In the genomic region with DNA sequence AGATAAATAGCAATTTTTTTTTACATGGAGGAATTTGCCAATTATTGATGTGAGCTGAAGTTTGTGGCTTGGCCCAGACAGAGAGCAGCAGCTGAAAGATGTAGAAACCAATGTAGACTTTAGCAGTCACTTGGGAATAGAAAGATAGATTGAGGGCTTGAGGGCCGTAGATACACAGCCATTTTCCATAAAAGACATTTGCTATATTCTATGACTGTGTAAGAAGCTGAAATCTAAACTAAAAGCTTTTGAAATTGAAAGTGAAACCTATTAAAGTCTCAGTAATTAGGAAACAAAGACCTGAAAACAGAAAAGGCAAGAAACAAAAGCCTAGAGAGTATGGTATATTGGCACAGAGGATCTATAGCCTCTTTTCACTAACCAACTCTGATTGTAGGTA, we compare ENCODE assay signal across 13 cellular contexts.
DNase-seq lines count a peak whose midpoint lies in the region; ATAC-seq, FAIRE-seq and TF ChIP-seq lines count a peak whose summit lies in the region.
"Had no signal": no experiment of that assay in that cellular context is flagged by ENCODE, and none has a peak within 500 bp of the region (broad histone marks: within the 10 kb centered on the region; RNA-seq: fewer than 3 reads in every experiment).

No MANE protein-coding gene starts in this region.

- SMC1A ChIA-PET in GM12878 (lab: Charles Lee; ENCODE audit: uncharacterized antibody, unreplicated experiment), result interaction anchor here (1.0 to 1.2 kb wide), 2 partner anchors 16 to 23 kb away, joined by 4 to 10 read pairs; no protein-coding TSS in a partner anchor

- POLR2A ChIA-PET in GM12878 (lab: Charles Lee), result no interaction called here
- POLR2A ChIA-PET in A673 (lab: Charles Lee; ENCODE audit: low non-redundant PET), result no interaction called here

- 0 out of 2 replicates have a peak, but pooled peaks cover 5% of the 10 kb centered on the region for H3K4me1 ChIP-seq in GM12878 (ENCODE audit: control insufficient read depth, insufficient read depth, low read length)
- H3K4me1 ChIP-seq in A673 (ENCODE audit: insufficient read depth, low read length, poor library complexity, severe bottlenecking), result no peaks in the 10 kb centered on the region

- intact Hi-C loops in GM12878 (cut with micrococcal nuclease; ENCODE audit: unreplicated experiment) (no loop called here), A673 (cut with micrococcal nuclease; ENCODE audit: unreplicated experiment) (no loop called here)

- H3K4me2 ChIP-seq in GM12878 (ENCODE audit: control insufficient read depth, insufficient read depth), result peak overlapping the region; percentile 33; the same call in 1 of the 2 replicates

- H3K79me2 ChIP-seq in GM12878 (ENCODE audit: control insufficient read depth, insufficient read depth, low read length), result no peaks in the 10 kb centered on the region

- H3K9ac ChIP-seq in GM12878 (ENCODE audit: control insufficient read depth, insufficient read depth, low read length), result no peak overlapping the region

- in situ Hi-C loops in GM12878 (cut with MboI), result loop anchor here (25.0 kb wide), 1 partner anchor 660 kb away; no protein-coding TSS in a partner anchor

- H2AFZ ChIP-seq in GM12878 (ENCODE audit: control insufficient read depth, low read depth, low read length), result peak overlapping the region; percentile 65

- RAD21 ChIA-PET in GM12878 (lab: Charles Lee; ENCODE audit: unreplicated experiment), result no interaction called here

- no peaks in the 10 kb centered on the region for H3K27me3 ChIP-seq in GM12878 (replicated peaks in 1 of 2; ENCODE audit: control insufficient read depth in 2 of 2, insufficient read depth in 2 of 2, low read length in 1 of 2)
- no peaks in the 10 kb centered on the region for H3K27me3 ChIP-seq in A673 (replicated peaks; ENCODE audit: insufficient read depth, low read depth, low read length, poor library complexity)

- CTCF ChIA-PET in GM12878 (lab: Yijun Ruan, JAX) (no interaction called here), A673 (lab: Charles Lee) (no interaction called here)

- no peaks in the 10 kb centered on the region for H4K20me1 ChIP-seq in GM12878 (ENCODE audit: control insufficient read depth, insufficient read depth)

- no peak for TF ChIP-seq RAD21 in GM12878 (IDR thresholded peaks at IDR 0.05; ENCODE audit: insufficient read depth, low read depth, low read length)

- no peak for TF ChIP-seq POLR2A in GM12878 (IDR thresholded peaks at IDR 0.05; ENCODE audit: low read depth, low read length)

- no peak for TF ChIP-seq EP300 in GM12878 (IDR thresholded peaks at IDR 0.05; ENCODE audit: borderline replicate concordance in 1 of 2, control insufficient read depth in 1 of 2, low read depth in 2 of 2, low read length in 2 of 2)

- no peak for TF ChIP-seq CTCF in GM12878 (IDR thresholded peaks at IDR 0.05 in 2 of 3, conservative IDR thresholded peaks at IDR 0.05 in 1 of 3; ENCODE audit: control insufficient read depth in 2 of 3, extremely low read depth in 1 of 3, insufficient read depth in 1 of 3, low read depth in 3 of 3, low read length in 3 of 3)
- no peak for TF ChIP-seq CTCF in A673 (conservative IDR thresholded peaks at IDR 0.05; ENCODE audit: low read depth, low read length)

- no peaks in the 10 kb centered on the region for H3K9me3 ChIP-seq in GM12878 (replicated peaks; ENCODE audit: control insufficient read depth, insufficient read depth, low read length)
- H3K9me3 ChIP-seq in A673 (ENCODE audit: low read depth, low read length, poor library complexity, severe bottlenecking), result peaks cover 7% of the 10 kb centered on the region

- H3K27ac ChIP-seq in GM12878 (ENCODE audit: control insufficient read depth, insufficient read depth) (no peak overlapping the region), A673 (ENCODE audit: low read depth, low read length, poor library complexity, severe bottlenecking) (no peak overlapping the region)

- H3K4me3 ChIP-seq in GM12878, result no peak overlapping the region
- no peak overlapping the region for H3K4me3 ChIP-seq in A673 (ENCODE audit: low read depth, low read length, poor library complexity, severe bottlenecking)

- H3K36me3 ChIP-seq in GM12878 (ENCODE audit: control insufficient read depth in 2 of 2, insufficient read depth in 2 of 2, low read length in 1 of 2) (no peaks in the 10 kb centered on the region), A673 (ENCODE audit: insufficient read depth, low read length, poor library complexity, severe bottlenecking) (no peaks in the 10 kb centered on the region)

- FAIRE-seq in GM12878 (lab: Jason Lieb, UNC), result no peak
- FAIRE-seq: endothelial cell of umbilical vein, H1, RCC 7860 had no signal

- BruUV-seq in GM12878 (replicated peaks; lab: Mats Ljungman, UMichigan), result no TSS peak
- no TSS peak for BruUV-seq in A673 (replicated peaks; lab: Mats Ljungman, UMichigan)

- ATAC-seq in GM18498 (IDR thresholded peaks at IDR 0.05; ENCODE audit: unreplicated experiment) (peak; percentile 91), GM21390 (IDR thresholded peaks at IDR 0.05; ENCODE audit: unreplicated experiment) (peak; percentile 87), HG03095 (IDR thresholded peaks at IDR 0.05; ENCODE audit: unreplicated experiment) (peak; percentile 81), GM12878 (peak; percentile 88)
- ATAC-seq: left cardiac atrium had no signal

- no peak for DNase-seq in GM12878 (ENCODE audit: low read depth, low spot score)
- no peak for DNase-seq in A673 (ENCODE audit: low spot score)
- DNase-seq in stimulated activated CD4-positive, alpha-beta T cell treated with anti-CD3 and anti-CD28 coated beads, Interleukin-15, amount 100 ng/mL, for 24 hours, result no peak
- DNase-seq in GDM1 (lab: John Stamatoyannopoulos, UW), result no peak
- DNase-seq in ecto neural progenitor cell (ENCODE audit: low spot score), result no peak
- DNase-seq: left cardiac atrium; stimulated activated CD8-positive, alpha-beta memory T cell treated with anti-CD3 and anti-CD28 coated beads, Interleukin-4, amount 100 ng/mL, for 48 hours had no signal

- WGBS in GM12878 (ENCODE audit: insufficient coverage, insufficient replicate concordance, low lambda C conversion rate, missing lambda C conversion rate), result 0% methylated on average over 1 of the region's 1 CpG

TF ChIP-seq in GM12878, 131 proteins besides CTCF, POLR2A, EP300 and RAD21:
- peak; percentile 15 for TF ChIP-seq MEF2B (IDR thresholded peaks at IDR 0.05; ENCODE audit: partially characterized antibody, poor library complexity, severe bottlenecking)
- no peak for TF ChIP-seq CREB1 (IDR thresholded peaks at IDR 0.05; ENCODE audit: low read depth)
- peak; percentile 36; the same call in 1 of the 2 replicates for TF ChIP-seq MTA2 (IDR thresholded peaks at IDR 0.05; ENCODE audit: low read depth)
- no peak for TF ChIP-seq ZNF207 (IDR thresholded peaks at IDR 0.05; ENCODE audit: borderline replicate concordance)
- TF ChIP-seq GABPA (IDR thresholded peaks at IDR 0.05; ENCODE audit: low read depth), result no peak
TF ChIP-seq in GM12878: peak in this region for 2.
